ENCODE assay signal across 9 cellular contexts in genomic region chr6:155273438-155273837, GRCh38. TPM values are rescaled to one million over a fixed set of nuclear protein-coding genes. Genes with fewer than 3 reads are reported as not detected.
DNase-seq lines count a peak whose midpoint lies in the region; ATAC-seq and TF ChIP-seq lines count a peak whose summit lies in the region.
"Had no signal": no experiment of that assay in that cellular context is flagged by ENCODE, and none has a peak within 500 bp of the region (broad histone marks: within the 10 kb centered on the region; RNA-seq: fewer than 3 reads in every experiment).

No MANE protein-coding gene starts in this region.

- DNase-seq in A172 (ENCODE audit: low spot score) = peak; percentile 93
- peak; percentile 98 for DNase-seq in HFF-Myc (ENCODE audit: extremely low read depth, low read depth)
- DNase-seq in breast epithelium (ENCODE audit: low spot score in 2 of 2) = no peak
- DNase-seq in left lung = no peak
- DNase-seq in cortex of kidney (lab: John Stamatoyannopoulos, UW) = no peak
- DNase-seq in activated naive CD4-positive, alpha-beta T cell (lab: John Stamatoyannopoulos, UW) = no peak

- intact Hi-C loops in breast epithelium (cut with DNase I; ENCODE audit: low total_unique reads) = no loop called here
- intact Hi-C loops in left lung (cut with DNase I) = no loop called here

- no peak overlapping the region for H3K4me3 ChIP-seq in HFF-Myc (replicated peaks; ENCODE audit: low read depth, low read length)
- H3K4me3 ChIP-seq in breast epithelium = no peak overlapping the region
- H3K4me3 ChIP-seq in left lung = no peak overlapping the region
- H3K4me3 ChIP-seq: lung had no signal

- no peaks in the 10 kb centered on the region for H3K36me3 ChIP-seq in breast epithelium
- peaks cover 0 to 9% of the 10 kb centered on the region in 2 donors for H3K36me3 ChIP-seq in left lung

- TF ChIP-seq CTCF in HFF-Myc (IDR thresholded peaks at IDR 0.05; ENCODE audit: low read depth, low read length, missing control alignments) = no peak
- no peak for TF ChIP-seq CTCF in breast epithelium (IDR thresholded peaks at IDR 0.05)
- no peak for TF ChIP-seq CTCF in left lung (IDR thresholded peaks at IDR 0.05)

- TF ChIP-seq POLR2A in breast epithelium (IDR thresholded peaks at IDR 0.05) = no peak

- H3K9me3 ChIP-seq in breast epithelium (no peaks in the 10 kb centered on the region), left lung (no peaks in the 10 kb centered on the region)

- no peaks in the 10 kb centered on the region for H3K4me1 ChIP-seq in breast epithelium
- peaks cover 0 to 3% of the 10 kb centered on the region in 2 donors for H3K4me1 ChIP-seq in left lung

- peak; percentile 55 for ATAC-seq in left lung
- no peak for ATAC-seq in GM19467 (IDR thresholded peaks at IDR 0.05; ENCODE audit: unreplicated experiment)
- ATAC-seq in HG02870 (IDR thresholded peaks at IDR 0.05; ENCODE audit: unreplicated experiment) = no peak

- H3K27ac ChIP-seq in breast epithelium (peak overlapping the region; percentile 59 to 80), left lung (peak overlapping the region in 1 of 2 donors; percentile 5)

- H3K27me3 ChIP-seq in breast epithelium = no peaks in the 10 kb centered on the region
- H3K27me3 ChIP-seq in left lung = no peaks in the 10 kb centered on the region

RNA-seq across cellular contexts. Expression of gene CLDN20, which starts 9.6 kb away (rescaled TPM):
- not detected in 2 replicates for total RNA-seq in A172 (2014; rRNA removed; shearing (Covaris generic))
- total RNA-seq in breast epithelium (not detected), left lung (not detected)
- total RNA-seq: lung had no signal

RNA-seq across cellular contexts. Expression of gene TFB1M, which starts 40.8 kb away (rescaled TPM):
- total RNA-seq in A172 (2014; rRNA removed; shearing (Covaris generic)) = 17.9 and 23.0 TPM in 2 replicates
- total RNA-seq in breast epithelium (10 to 100 TPM in 2 of 3 donors, 1 to 10 TPM in 1; 9.9 to 28.5 (median 18.4) TPM), left lung (10 to 100 TPM; 20.6 to 21.0 TPM)

Comparison
In these comparisons a context has a peak if more than half of its experiments do, and no peak if none do; other contexts are left out.
1. DNase-seq: peak in A172 (single experiment) and HFF-Myc (single experiment); none in breast epithelium (0 of 2), left lung (0 of 2), cortex of kidney (single experiment) and activated naive CD4-positive, alpha-beta T cell (0 of 4).